ENCODE assay signal across 1 cellular context in genomic region chr5:35247645-35248034, GRCh38.
A peak's percentile ranks its signal among the peaks of the same experiment; 100 is the strongest.
TF ChIP-seq lines count a peak whose summit lies in the region.

No MANE protein-coding gene starts in this region.

TF ChIP-seq in GM12878, 131 proteins besides CTCF, POLR2A, EP300 and RAD21 (continued from another document):
- TF ChIP-seq ZNF687 (IDR thresholded peaks at IDR 0.05): peak; percentile 52; the same call in 1 of the 2 replicates
- TF ChIP-seq BCL3 (IDR thresholded peaks at IDR 0.05; ENCODE audit: borderline replicate concordance, insufficient read depth, low read depth, low read length, poor library complexity, severe bottlenecking): no peak
- no peak for TF ChIP-seq RFX5 (IDR thresholded peaks at IDR 0.05; ENCODE audit: low read depth, low read length)
- peak; percentile 39; the same call in 1 of the 2 replicates for TF ChIP-seq MTA2 (IDR thresholded peaks at IDR 0.05; ENCODE audit: low read depth)
- TF ChIP-seq PML (IDR thresholded peaks at IDR 0.05; ENCODE audit: low read length): no peak
TF ChIP-seq in GM12878: peak in this region for 9.
